ENCODE assay signal across 21 cellular contexts in genomic region chr4:27568236-27568951, GRCh38.
"Had no signal": no experiment of that assay in that cellular context is flagged by ENCODE, and none has a peak within 500 bp of the region (broad histone marks: within the 10 kb centered on the region; RNA-seq: fewer than 3 reads in every experiment).

No MANE protein-coding gene starts in this region.

- H3K36me3 ChIP-seq: Peyer's patch, SJSA1 had no signal

- H3K4me3 ChIP-seq: Peyer's patch, SJSA1 had no signal

- H3K27me3 ChIP-seq: Peyer's patch, SJSA1 had no signal

- DNase-seq: activated CD4-positive, alpha-beta T cell treated with anti-CD3 and anti-CD28 coated beads for 48 hours; activated CD4-positive, alpha-beta T cell treated with anti-CD3 and anti-CD28 coated beads, Interleukin-2, amount 50 U/mL, for 48 hours; activated CD8-positive, alpha-beta memory T cell treated with anti-CD3 and anti-CD28 coated beads, Interleukin-2, amount 10 ng/mL, durations not matched to agents 7 days and 5 days; activated effector memory CD4-positive, alpha-beta T cell treated with Interleukin-2 at 50 U/mL for 16 hours; activated naive CD4-positive, alpha-beta T cell; activated T-cell treated with anti-CD3 and anti-CD28 coated beads, Interleukin-2, amount 50 U/mL, for 24 hours; aorta; MM.1S; NCI-H1105; NCI-H1436 treated with DMSO at 0.1 percent for 48 hours; NCI-H187; NCI-H2081; NCI-H510A treated with DMSO at 0.1 percent for 48 hours; NCI-H69; NK-92 treated with Interleukin-12 subunit alpha and Interleukin-12 subunit beta, amount 100 ng/mL, for 24 hours; OCI-M1; Peyer's patch; Right ventricle myocardium superior had no signal

- H3K27ac ChIP-seq: Peyer's patch, RWPE1, SJSA1 had no signal

- H3K4me1 ChIP-seq: Peyer's patch, SJSA1 had no signal

- H3K9me3 ChIP-seq: Peyer's patch, SJSA1 had no signal

- ATAC-seq: activated CD4-positive, CD25-positive, alpha-beta regulatory T cell treated with anti-CD3 and anti-CD28 coated beads, Interleukin-2, amount 50 U/mL, for 24 hours; activated CD8-positive, alpha-beta memory T cell treated with anti-CD3 and anti-CD28 coated beads, Interleukin-2, amount 10 ng/mL, durations not matched to agents 7 days and 5 days had no signal
